24 cellular contexts compared by ENCODE assay signal in the genomic region with DNA sequence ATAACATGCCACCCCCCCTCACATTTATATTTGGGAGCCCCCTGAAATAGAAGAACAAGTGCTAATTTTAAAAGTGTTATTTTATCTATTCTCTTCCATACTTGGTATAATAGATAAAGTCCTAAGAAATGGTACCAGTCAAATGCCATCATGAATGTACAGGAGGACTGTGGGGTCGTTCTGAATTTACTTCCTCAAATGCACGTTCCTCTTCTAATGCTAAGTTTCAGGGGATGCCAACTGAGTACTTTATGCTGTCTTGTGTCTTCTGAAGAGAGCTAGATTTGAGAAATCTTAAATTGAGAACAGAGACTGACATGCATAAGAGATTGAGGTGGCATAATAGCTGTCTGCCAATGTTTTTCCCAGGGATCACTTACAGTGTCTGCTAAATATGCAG.
"Had no signal": no experiment of that assay in that cellular context is flagged by ENCODE, and none has a peak within 500 bp of the region (broad histone marks: within the 10 kb centered on the region; RNA-seq: fewer than 3 reads in every experiment).

No MANE protein-coding gene starts in this region.

- H3K36me3 ChIP-seq: adrenal gland, Peyer's patch had no signal

- H3K9me3 ChIP-seq: adrenal gland, Peyer's patch had no signal

- H3K4me3 ChIP-seq: adrenal gland, Peyer's patch had no signal

- H3K27ac Mint-ChIP-seq: activated CD8-positive, alpha-beta T cell treated with anti-CD3 and anti-CD28 coated beads for 36 hours; activated naive CD4-positive, alpha-beta T cell treated with anti-CD3 and anti-CD28 coated beads, Interleukin-2, amount 10 ng/mL, durations not matched to agents 7 days and 5 days; activated naive CD8-positive, alpha-beta T cell treated with anti-CD3 and anti-CD28 coated beads, Interleukin-2, amount 10 ng/mL, durations not matched to agents 7 days and 5 days; activated T-cell treated with anti-CD3 and anti-CD28 coated beads, Interleukin-2, amount 50 U/mL, for 72 hours; activated T-helper 2 cell treated with anti-CD3 and anti-CD28 coated beads, Interferon-gamma antibody, Interleukin-2, Interleukin-4, amounts not matched to agents 10 μg/mL and 5 μg/mL and 100 μg/mL, durations not matched to agents 14 hours and 24 hours and 36 hours; T-helper 17 cell had no signal

- H3K4me1 ChIP-seq: adrenal gland, Peyer's patch had no signal

- H3K27me3 ChIP-seq: adrenal gland, Peyer's patch had no signal

- H3K4me3 Mint-ChIP-seq: activated CD8-positive, alpha-beta T cell treated with anti-CD3 and anti-CD28 coated beads for 36 hours; activated naive CD4-positive, alpha-beta T cell treated with anti-CD3 and anti-CD28 coated beads, Interleukin-2, amount 10 ng/mL, durations not matched to agents 7 days and 5 days; activated naive CD8-positive, alpha-beta T cell treated with anti-CD3 and anti-CD28 coated beads, Interleukin-2, amount 10 ng/mL, durations not matched to agents 7 days and 5 days; activated T-cell treated with anti-CD3 and anti-CD28 coated beads, Interleukin-2, amount 50 U/mL, for 72 hours; T-helper 17 cell had no signal

- H3K36me3 Mint-ChIP-seq: activated naive CD4-positive, alpha-beta T cell treated with anti-CD3 and anti-CD28 coated beads, Interleukin-2, amount 10 ng/mL, durations not matched to agents 7 days and 5 days; activated naive CD8-positive, alpha-beta T cell treated with anti-CD3 and anti-CD28 coated beads, Interleukin-2, amount 10 ng/mL, durations not matched to agents 7 days and 5 days had no signal

- H3K27ac ChIP-seq: adrenal gland, Peyer's patch, RWPE1, VCaP had no signal

- DNase-seq: activated CD4-positive, alpha-beta T cell treated with anti-CD3 and anti-CD28 coated beads for 4 hours; activated CD8-positive, alpha-beta memory T cell treated with anti-CD3 and anti-CD28 coated beads, Interleukin-2, amount 50 U/mL, for 4 hours; activated CD8-positive, alpha-beta T cell treated with anti-CD3 and anti-CD28 coated beads for 36 hours; activated gamma-delta T cell treated with Interleukin-2 at 50 U/mL for 16 hours; activated naive CD4-positive, alpha-beta T cell treated with anti-CD3 and anti-CD28 coated beads, Interleukin-2, amount 10 ng/mL, durations not matched to agents 7 days and 5 days; activated naive CD8-positive, alpha-beta T cell treated with anti-CD3 and anti-CD28 coated beads, Interleukin-2, amount 10 ng/mL, durations not matched to agents 7 days and 5 days; activated T-cell treated with anti-CD3 and anti-CD28 coated beads, Interleukin-2, amount 50 U/mL, for 72 hours; adrenal gland; anterior cingulate cortex; cerebellar nuclear complex; KBM-7; NCI-H1092 treated with DMSO at 0.1 percent for 48 hours; NCI-H1417 treated with DMSO at 0.1 percent for 48 hours; NCI-H1694; NCI-H2029 treated with DMSO at 0.1 percent for 48 hours; NCI-H446; NCI-H524; Peyer's patch; Right ventricle myocardium superior; T-helper 17 cell; T-helper 9 cell had no signal

- ATAC-seq: activated CD8-positive, alpha-beta T cell treated with anti-CD3 and anti-CD28 coated beads for 36 hours; activated T-cell treated with anti-CD3 and anti-CD28 coated beads, Interleukin-2, amount 50 U/mL, for 72 hours; T-helper 17 cell had no signal

- H3K4me1 Mint-ChIP-seq: activated naive CD4-positive, alpha-beta T cell treated with anti-CD3 and anti-CD28 coated beads, Interleukin-2, amount 10 ng/mL, durations not matched to agents 7 days and 5 days; activated naive CD8-positive, alpha-beta T cell treated with anti-CD3 and anti-CD28 coated beads, Interleukin-2, amount 10 ng/mL, durations not matched to agents 7 days and 5 days; T-helper 17 cell had no signal

- H3K9me3 Mint-ChIP-seq: activated naive CD4-positive, alpha-beta T cell treated with anti-CD3 and anti-CD28 coated beads, Interleukin-2, amount 10 ng/mL, durations not matched to agents 7 days and 5 days; activated naive CD8-positive, alpha-beta T cell treated with anti-CD3 and anti-CD28 coated beads, Interleukin-2, amount 10 ng/mL, durations not matched to agents 7 days and 5 days; activated T-helper 2 cell treated with anti-CD3 and anti-CD28 coated beads, Interferon-gamma antibody, Interleukin-2, Interleukin-4, amounts not matched to agents 10 μg/mL and 5 μg/mL and 100 μg/mL, durations not matched to agents 14 hours and 24 hours and 36 hours had no signal
